ENCODE assay signal across 7 cellular contexts in the genomic region with DNA sequence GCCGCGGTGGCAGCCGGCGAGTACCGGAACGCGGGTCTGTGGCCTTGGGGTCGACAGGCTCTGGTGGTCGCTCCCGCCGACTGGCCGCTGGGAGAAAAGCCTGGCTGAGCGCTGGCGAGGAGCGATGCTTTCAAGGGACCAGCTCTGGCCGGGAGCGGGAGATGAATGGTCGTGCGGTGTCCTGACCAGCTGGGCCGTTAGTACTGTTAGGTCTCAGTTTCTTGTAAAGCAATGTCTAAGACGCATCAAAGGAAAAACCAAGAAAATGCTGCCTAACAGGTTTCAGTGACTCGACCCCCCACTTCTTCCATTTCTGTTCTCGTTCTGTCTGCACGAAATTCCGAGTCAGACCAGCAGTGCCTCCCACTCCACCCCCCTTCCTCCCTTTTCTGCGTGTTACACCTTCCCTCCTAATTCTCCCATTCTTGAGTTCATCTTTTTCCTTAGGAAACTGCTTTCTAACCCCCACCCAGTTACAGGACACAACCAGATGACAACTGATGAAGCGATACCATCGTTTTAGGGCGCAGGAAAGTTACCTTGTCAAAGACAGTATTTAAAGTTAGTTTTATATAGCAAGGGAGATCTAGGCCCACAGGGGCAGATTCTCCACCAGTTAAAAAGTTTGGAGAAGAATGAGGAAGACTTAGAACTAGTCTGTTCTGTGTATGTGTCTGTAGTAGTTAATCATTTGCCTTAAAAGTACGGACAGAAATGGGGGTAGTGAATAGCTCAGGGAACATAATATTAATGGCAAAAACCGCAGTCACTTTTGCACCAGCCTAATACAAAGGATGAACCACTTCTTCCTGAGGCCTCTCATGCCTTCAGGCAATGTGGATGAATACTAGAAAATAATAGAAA. TPM values are rescaled to one million over a fixed set of nuclear protein-coding genes. Genes with fewer than 3 reads are reported as not detected.
DNase-seq lines count a peak whose midpoint lies in the region; ATAC-seq and TF ChIP-seq lines count a peak whose summit lies in the region.

No MANE protein-coding gene starts in this region.

- H3K27me3 ChIP-seq in PC-3 (ENCODE audit: low read length) (no peaks in the 10 kb centered on the region), duodenal mucosa (ENCODE audit: control insufficient read depth in 1 of 2, insufficient read depth in 2 of 2, low read length in 2 of 2) (no peaks in the 10 kb centered on the region), mesendoderm (ENCODE audit: insufficient read depth, low read length, poor library complexity) (no peaks in the 10 kb centered on the region)

- H3K4me1 ChIP-seq in HEK293 (ENCODE audit: control insufficient read depth, insufficient read depth, low read length) (no peaks in the 10 kb centered on the region), PC-3 (ENCODE audit: insufficient read depth, low read length) (peaks cover 23% of the 10 kb centered on the region; the same call in 1 of the 2 replicates), duodenal mucosa (ENCODE audit: control insufficient read depth in 1 of 2, insufficient read depth in 2 of 2, low read length in 2 of 2) (peaks cover 18 to 32% of the 10 kb centered on the region in 2 donors), mesendoderm (ENCODE audit: control insufficient read depth, low read depth, low read length) (no peaks in the 10 kb centered on the region)

- no CpG with 5 or more reads among the region's 31 CpGs for WGBS in mesendoderm (ENCODE audit: extremely low coverage, insufficient coverage, low lambda C conversion rate)

- peak overlapping the region; percentile 93 for H3K4me3 Mint-ChIP-seq in type B pancreatic cell

- no peak overlapping the region for H2AK5ac ChIP-seq in mesendoderm (ENCODE audit: low read length)

- no peak overlapping the region for H4K5ac ChIP-seq in mesendoderm (ENCODE audit: low read length)

- peak overlapping the region; percentile 99 for H2AFZ ChIP-seq in PC-3 (ENCODE audit: low read length)

- H3K27me3 Mint-ChIP-seq in type B pancreatic cell, result no peaks in the 10 kb centered on the region

- H3K4me1 Mint-ChIP-seq in type B pancreatic cell (ENCODE audit: unreplicated experiment), result peaks cover 7% of the 10 kb centered on the region

- peaks cover 37% of the 10 kb centered on the region for H4K20me1 ChIP-seq in PC-3 (ENCODE audit: low read length)

- peak overlapping the region; percentile 100 for H3K9ac ChIP-seq in PC-3 (ENCODE audit: low read length)
- H3K9ac ChIP-seq in duodenal mucosa (ENCODE audit: low read depth in 1 of 2, low read length in 2 of 2), result peak overlapping the region; percentile 98 to 100
- peak overlapping the region; percentile 100 for H3K9ac ChIP-seq in mesendoderm (ENCODE audit: low read length)

- H3K56ac ChIP-seq in mesendoderm (ENCODE audit: low read length), result peak overlapping the region; percentile 100

- peaks cover 60% of the 10 kb centered on the region for H3K79me2 ChIP-seq in PC-3 (ENCODE audit: low read length)
- peaks cover 27% of the 10 kb centered on the region for H3K79me2 ChIP-seq in mesendoderm (ENCODE audit: control insufficient read depth, insufficient read depth, low read length)

- H4K8ac ChIP-seq in mesendoderm (ENCODE audit: low read depth, low read length), result no peak overlapping the region

- H3K4me3 ChIP-seq in HEK293 (ENCODE audit: low read depth, low read length) (peak overlapping the region; percentile 90), PC-3 (ENCODE audit: low read length) (peak overlapping the region; percentile 93), duodenal mucosa (ENCODE audit: low read depth in 1 of 2, low read length in 2 of 2) (peak overlapping the region; percentile 99), mesendoderm (ENCODE audit: low read length) (peak overlapping the region; percentile 94)

- H3K9me2 ChIP-seq in PC-3 (replicated peaks; ENCODE audit: low read length), result no peaks in the 10 kb centered on the region

- H3F3A ChIP-seq in PC-3 (ENCODE audit: low read length, unreplicated experiment), result no peaks in the 10 kb centered on the region

- peak overlapping the region; percentile 99 for H3K27ac Mint-ChIP-seq in type B pancreatic cell

- H3K4me2 ChIP-seq in PC-3 (ENCODE audit: low read length) (peak overlapping the region; percentile 94), mesendoderm (ENCODE audit: low read length) (peak overlapping the region; percentile 94)

- CTCF ChIA-PET in HEK293 (lab: Yijun Ruan, JAX), result interaction anchor here (0.5 to 2.8 kb wide), 14 partner anchors 8 to 1717 kb away, joined by 3 to 31 read pairs (median 4); partner anchors contain the start of gene DDX10
- CTCF ChIA-PET in PC-3 (lab: Charles Lee), result interaction anchor here (1.8 kb wide), 1 partner anchor 10 kb away, joined by 12 read pairs; no protein-coding TSS in a partner anchor

- H3K27ac ChIP-seq in HEK293 (ENCODE audit: extremely low read depth, low read depth, low read length), result peak overlapping the region; percentile 93
- H3K27ac ChIP-seq in PC-3 (ENCODE audit: low read length), result peak overlapping the region; percentile 82
- H3K27ac ChIP-seq in duodenal mucosa (ENCODE audit: low read depth, low read length), result peak overlapping the region; percentile 92
- H3K27ac ChIP-seq in mesendoderm (ENCODE audit: low read depth, low read length), result peak overlapping the region; percentile 13

- POLR2A ChIA-PET in HEK293 (lab: Yijun Ruan, JAX), result interaction anchor here (0.6 kb wide), 1 partner anchor 60 kb away, joined by 3 read pairs; no protein-coding TSS in a partner anchor
- POLR2A ChIA-PET in PC-3 (lab: Charles Lee; ENCODE audit: unreplicated experiment), result interaction anchor here (0.7 kb wide), 1 partner anchor 145 kb away, joined by 3 read pairs; no protein-coding TSS in a partner anchor

- peak overlapping the region; percentile 99 for H3K23ac ChIP-seq in mesendoderm (ENCODE audit: low read length)

- DNase-seq in PC-3 (peak; percentile 50), mesendoderm (peak; percentile 56), type B pancreatic cell (ENCODE audit: extremely low spot score, unreplicated experiment) (no peak), RPMI8226 (no peak)

- intact Hi-C loops in PC-3 (cut with micrococcal nuclease), result loop anchor here (1.0 to 10.0 kb wide), 3 partner anchors 83 to 645 kb away; no protein-coding TSS in a partner anchor

- H3K4ac ChIP-seq in mesendoderm (ENCODE audit: low read depth, low read length), result peak overlapping the region; percentile 7

- H3K36me3 ChIP-seq in HEK293 (ENCODE audit: control insufficient read depth in 2 of 2, insufficient read depth in 1 of 2, low read length in 2 of 2), result peaks cover 0 to 2% of the 10 kb centered on the region in 2 experiments; a peak in 1 of 3 replicates
- H3K36me3 ChIP-seq in PC-3 (ENCODE audit: low read depth, low read length), result no peaks in the 10 kb centered on the region
- H3K36me3 ChIP-seq in duodenal mucosa (ENCODE audit: control insufficient read depth in 1 of 2, insufficient read depth in 2 of 2, low read length in 2 of 2), result no peaks in the 10 kb centered on the region
- H3K36me3 ChIP-seq in mesendoderm (ENCODE audit: control insufficient read depth, insufficient read depth, low read length), result no peaks in the 10 kb centered on the region

- BruUV-seq in PC-3 (replicated peaks; lab: Mats Ljungman, UMichigan), result TSS peak; percentile 50

- ATAC-seq in GM18502 (IDR thresholded peaks at IDR 0.05; ENCODE audit: poor library complexity, unreplicated experiment), result peak; percentile 11
- ATAC-seq in PC-3, result peak; percentile 14

- no peaks in the 10 kb centered on the region for H3K9me3 Mint-ChIP-seq in type B pancreatic cell

- no peak overlapping the region for H2BK5ac ChIP-seq in mesendoderm (ENCODE audit: low read length)

- H3K79me1 ChIP-seq in mesendoderm (ENCODE audit: low read length), result peaks cover 5% of the 10 kb centered on the region

- no peak overlapping the region for H3K18ac ChIP-seq in mesendoderm (ENCODE audit: low read length)

- no peak overlapping the region for H2BK15ac ChIP-seq in mesendoderm (replicated peaks; ENCODE audit: low read depth)

- no peaks in the 10 kb centered on the region for H3K36me3 Mint-ChIP-seq in type B pancreatic cell

- no peak overlapping the region for H2BK120ac ChIP-seq in mesendoderm (ENCODE audit: low read depth, low read length)

- TF ChIP-seq CTCF in HEK293 (tag by site-specific recombination; IDR thresholded peaks at IDR 0.05) (no peak), PC-3 (conservative IDR thresholded peaks at IDR 0.05; ENCODE audit: low read depth, low read length) (no peak), type B pancreatic cell (conservative IDR thresholded peaks at IDR 0.05) (no peak)

- H3K9me3 ChIP-seq in HEK293 (ENCODE audit: control insufficient read depth, insufficient read depth, low read depth, low read length) (no peaks in the 10 kb centered on the region), PC-3 (ENCODE audit: low read length) (no peaks in the 10 kb centered on the region), duodenal mucosa (ENCODE audit: control insufficient read depth in 1 of 2, low read length in 2 of 2) (no peaks in the 10 kb centered on the region)

TF ChIP-seq in HEK293, 187 proteins besides CTCF, POLR2A, EP300 and RAD21 (continues in another document):
- TF ChIP-seq ZNF843 (tag by site-specific recombination; IDR thresholded peaks at IDR 0.05) (no peak), ZNF600 (tag by site-specific recombination; IDR thresholded peaks at IDR 0.05) (peak; percentile 64), HOXD13 (CRISPR knock-in tag; IDR thresholded peaks at IDR 0.05; ENCODE audit: borderline replicate concordance) (no peak), ZNF664 (tag by site-specific recombination; IDR thresholded peaks at IDR 0.05) (no peak), ZBTB17 (tag by site-specific recombination; IDR thresholded peaks at IDR 0.05) (0 out of 2 replicates have a peak, but pooled peaks have one; percentile 2), ZNF548 (tag by site-specific recombination; IDR thresholded peaks at IDR 0.05) (no peak), ZNF48 (tag by site-specific recombination; IDR thresholded peaks at IDR 0.05) (no peak), ZNF341 (tag by site-specific recombination; IDR thresholded peaks at IDR 0.05; ENCODE audit: low read depth) (no peak), ZFHX2 (tag by site-specific recombination; conservative IDR thresholded peaks at IDR 0.05) (peak; percentile 50; the same call in 1 of the 2 replicates), PRDM1 (tag by site-specific recombination; IDR thresholded peaks at IDR 0.05) (0 out of 2 replicates have a peak, but pooled peaks have one; percentile 44), ZNF37A (tag by site-specific recombination; IDR thresholded peaks at IDR 0.05) (no peak), ZNF391 (tag by site-specific recombination; IDR thresholded peaks at IDR 0.05; ENCODE audit: borderline replicate concordance, low read depth) (no peak), YY1 (tag by site-specific recombination; IDR thresholded peaks at IDR 0.05) (0 out of 2 replicates have a peak, but pooled peaks have one; percentile 3), GLI2 (tag by site-specific recombination; IDR thresholded peaks at IDR 0.05; ENCODE audit: borderline replicate concordance, low read depth) (no peak), EGR2 (tag by site-specific recombination; IDR thresholded peaks at IDR 0.05; ENCODE audit: low read depth) (peak; percentile 75), GLIS2 (tag by site-specific recombination; IDR thresholded peaks at IDR 0.05) (no peak)

RNA-seq across cellular contexts. Expression of gene CUL5, which starts 1.0 kb away (rescaled TPM):
- 32.1 and 37.0 TPM in 2 replicates for total RNA-seq in PC-3 (2014; rRNA removed)
- polyA plus RNA-seq in mesendoderm (2013, experiment 1 of 2), result 17.5 TPM
- 18.2 TPM for polyA plus RNA-seq in mesendoderm (2013, experiment 2 of 2)
- total RNA-seq in type B pancreatic cell (ENCODE audit: low replicate concordance), result 32.6 and 37.9 TPM in 2 replicates

Comparison
In these comparisons a context has a peak if more than half of its experiments do, and no peak if none do; other contexts are left out.
1. H3K27ac ChIP-seq: peak in every context shown above with its lines; median percentile 93 in HEK293; 92 in duodenal mucosa; 82 in PC-3; 13 in mesendoderm.
2. DNase-seq: peak in PC-3 (single experiment) and mesendoderm (single experiment); none in type B pancreatic cell (single experiment) and RPMI8226 (single experiment).
3. Peak in every context shown above with its lines, with median percentiles within 50 percentile points of each other: H3K4me3 ChIP-seq and H3K9ac ChIP-seq.